ENCODE assay signal across 9 cellular contexts in the genomic region with DNA sequence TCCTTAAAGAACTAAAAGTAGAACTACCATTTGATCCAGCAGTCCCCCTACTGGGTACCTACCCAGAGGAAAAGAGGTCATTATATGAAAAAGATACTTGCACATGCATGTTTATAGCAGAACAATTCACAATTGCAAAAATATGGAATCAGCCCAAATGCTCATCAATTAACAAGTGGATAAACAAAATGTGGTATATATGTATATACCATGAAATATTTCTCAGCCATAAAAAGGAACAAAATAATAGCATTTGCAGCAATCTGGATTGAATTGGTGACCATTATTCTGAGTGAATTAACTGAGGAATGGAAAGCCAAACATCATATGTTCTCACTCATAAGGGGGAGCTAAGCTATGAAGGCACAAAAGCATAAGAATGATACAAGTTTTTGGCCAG.
"Had no signal": no experiment of that assay in that cellular context is flagged by ENCODE, and none has a peak within 500 bp of the region (broad histone marks: within the 10 kb centered on the region; RNA-seq: fewer than 3 reads in every experiment).

No MANE protein-coding gene starts in this region.

- ATAC-seq: GM23338, HCT116 had no signal

- H3K9me3 Mint-ChIP-seq: GM23338, H9, HFFc6 had no signal

- H3K27ac Mint-ChIP-seq: GM23338, H9, HFFc6 had no signal

- H3K27ac ChIP-seq: GM23248 had no signal

- H3K4me1 ChIP-seq: HAP-1 had no signal

- H3K36me3 ChIP-seq: HAP-1 had no signal

- H3K4me1 Mint-ChIP-seq: GM23338, H9 had no signal

- H3K4me3 Mint-ChIP-seq: GM23338, H9, HFFc6 had no signal

- H3K9me3 ChIP-seq: HAP-1 had no signal

- H3K4me3 ChIP-seq: GM23248, GM23338, HAP-1 had no signal

- DNase-seq: GM23248, GOT3, H7, H9, HCEC 1CT, HFFc6 had no signal
